In genomic region chr10:5587151-5588079, GRCh38 we compare ENCODE assay signal across 1 cellular context.
TF ChIP-seq lines count a peak whose summit lies in the region.

No MANE protein-coding gene starts in this region.

TF ChIP-seq in IMR-90, 13 proteins besides CTCF, POLR2A, EP300 and RAD21 (continued from another document):
- TF ChIP-seq USF2 (IDR thresholded peaks at IDR 0.05; ENCODE audit: low read depth, low read length) = no peak
- TF ChIP-seq FOS (IDR thresholded peaks at IDR 0.05; ENCODE audit: low read depth, low read length) = no peak
- TF ChIP-seq ELK1 (IDR thresholded peaks at IDR 0.05; ENCODE audit: borderline replicate concordance, low read depth, low read length) = no peak
- TF ChIP-seq MAFK (IDR thresholded peaks at IDR 0.05; ENCODE audit: low read depth, low read length) = no peak
- no peak for TF ChIP-seq MXI1 (IDR thresholded peaks at IDR 0.05; ENCODE audit: borderline replicate concordance, low read depth, low read length)
